ENCODE assay signal across 16 cellular contexts in the genomic region with DNA sequence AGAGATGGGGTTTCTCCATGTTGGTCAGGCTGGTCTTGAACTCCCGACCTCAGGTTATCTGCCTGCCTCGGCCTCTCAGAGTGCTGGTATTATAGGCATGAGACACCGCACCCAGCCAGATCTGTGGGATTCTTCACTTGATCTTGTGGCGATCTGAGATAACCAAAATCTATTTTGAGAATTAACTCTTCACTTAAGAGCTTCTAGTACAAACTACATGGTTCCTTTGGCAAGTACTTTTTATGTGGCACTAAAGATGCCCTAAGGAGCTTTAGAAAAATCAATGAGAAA. TPM values are rescaled to one million over a fixed set of nuclear protein-coding genes. Genes with fewer than 3 reads are reported as not detected.
DNase-seq lines count a peak whose midpoint lies in the region; ATAC-seq and TF ChIP-seq lines count a peak whose summit lies in the region.
"Had no signal": no experiment of that assay in that cellular context is flagged by ENCODE, and none has a peak within 500 bp of the region (broad histone marks: within the 10 kb centered on the region; RNA-seq: fewer than 3 reads in every experiment).

No MANE protein-coding gene starts in this region.

- H2AK5ac ChIP-seq in mesenchymal stem cell (ENCODE audit: low read length, severe bottlenecking), result no peak overlapping the region

- no peaks in the 10 kb centered on the region for H3K27me3 ChIP-seq in BLaER1
- H3K27me3 ChIP-seq in OCI-LY1 (ENCODE audit: insufficient read depth, low read length), result no peaks in the 10 kb centered on the region
- no peaks in the 10 kb centered on the region for H3K27me3 ChIP-seq in mesenchymal stem cell (ENCODE audit: control insufficient read depth in 1 of 2, insufficient read depth in 1 of 2, low read length in 2 of 2)
- H3K27me3 ChIP-seq in thyroid gland, result no peaks in the 10 kb centered on the region

- H3K9me2 ChIP-seq in OCI-LY1 (ENCODE audit: low read depth, low read length), result no peaks in the 10 kb centered on the region

- peaks cover 32% of the 10 kb centered on the region for H3K4me1 ChIP-seq in BLaER1
- H3K4me1 ChIP-seq in OCI-LY1 (ENCODE audit: insufficient read depth, low read length, severe bottlenecking), result peaks cover 24% of the 10 kb centered on the region
- H3K4me1 ChIP-seq in mesenchymal stem cell (ENCODE audit: control insufficient read depth, insufficient read depth, low read depth, low read length), result no peaks in the 10 kb centered on the region
- peaks cover 3 to 21% of the 10 kb centered on the region in 2 donors for H3K4me1 ChIP-seq in thyroid gland

- H3K4ac ChIP-seq in mesenchymal stem cell (ENCODE audit: low read depth in 1 of 2, low read length in 2 of 2), result no peak overlapping the region

- no peak overlapping the region for H3K23ac ChIP-seq in mesenchymal stem cell (ENCODE audit: low read length in 2 of 2)

- no peaks in the 10 kb centered on the region for H3K79me2 ChIP-seq in OCI-LY1 (ENCODE audit: insufficient read depth, low read length)

- H2BK15ac ChIP-seq in mesenchymal stem cell (ENCODE audit: low read depth, poor library complexity, severe bottlenecking), result no peak overlapping the region

- intact Hi-C loops in thyroid gland (cut with DNase I), result no loop called here

- no peak for TF ChIP-seq CTCF in OCI-LY1 (IDR thresholded peaks at IDR 0.05; ENCODE audit: low read length)
- TF ChIP-seq CTCF in thyroid gland (IDR thresholded peaks at IDR 0.05), result no peak

- DNase-seq in mesenchymal stem cell (no peak), thyroid gland (peak; percentile 53 to 58)
- DNase-seq in stimulated activated CD8-positive, alpha-beta memory T cell treated with anti-CD3 and anti-CD28 coated beads, Interleukin-4, amount 100 ng/mL, for 48 hours, result no peak
- DNase-seq: 8988T; AML-193; C1 segment of cervical spinal cord; Calu3; CD4-positive, alpha-beta T cell; DMS 273 treated with DMSO at 0.1 percent for 48 hours; GOT3; H9 had no signal

- no peak overlapping the region for H2AFZ ChIP-seq in OCI-LY1 (ENCODE audit: low read length)
- H2AFZ ChIP-seq in mesenchymal stem cell (ENCODE audit: low read depth, low read length), result no peak overlapping the region

- H3F3A ChIP-seq in OCI-LY1 (ENCODE audit: insufficient read depth, low read length), result no peaks in the 10 kb centered on the region

- H3K9ac ChIP-seq in BLaER1, result no peak overlapping the region
- no peak overlapping the region for H3K9ac ChIP-seq in OCI-LY1 (ENCODE audit: low read length)
- peak overlapping the region; percentile 63 for H3K9ac ChIP-seq in mesenchymal stem cell (ENCODE audit: low read length)

- no peaks in the 10 kb centered on the region for H3K79me1 ChIP-seq in mesenchymal stem cell (replicated peaks; ENCODE audit: low read length, poor library complexity, severe bottlenecking)

- TF ChIP-seq POLR2A in thyroid gland (IDR thresholded peaks at IDR 0.05), result no peak

- H2BK120ac ChIP-seq in mesenchymal stem cell (ENCODE audit: low read depth, low read length), result no peak overlapping the region

- no peak overlapping the region for H2BK12ac ChIP-seq in mesenchymal stem cell (ENCODE audit: low read length in 2 of 2)

- H3K27ac ChIP-seq in BLaER1, result no peak overlapping the region
- peak overlapping the region; percentile 80 for H3K27ac ChIP-seq in OCI-LY1 (ENCODE audit: low read depth, low read length, poor library complexity, severe bottlenecking)
- no peak overlapping the region for H3K27ac ChIP-seq in mesenchymal stem cell (ENCODE audit: low read length, poor library complexity, severe bottlenecking)
- H3K27ac ChIP-seq in thyroid gland, result no peak overlapping the region

- no peak for ATAC-seq in HG02870 (IDR thresholded peaks at IDR 0.05; ENCODE audit: unreplicated experiment)
- no peak for ATAC-seq in HG03354 (IDR thresholded peaks at IDR 0.05; ENCODE audit: poor library complexity, severe bottlenecking, unreplicated experiment)
- ATAC-seq: HepG2 had no signal

- no peak overlapping the region for H3K4me3 ChIP-seq in BLaER1
- H3K4me3 ChIP-seq in OCI-LY1 (ENCODE audit: low read depth, low read length, poor library complexity, severe bottlenecking), result no peak overlapping the region
- H3K4me3 ChIP-seq in mesenchymal stem cell (ENCODE audit: insufficient read depth in 1 of 2, low read depth in 1 of 2, low read length in 2 of 2), result no peak overlapping the region
- no peak overlapping the region for H3K4me3 ChIP-seq in thyroid gland (replicated peaks in 1 of 3)

- no peak overlapping the region for H4K91ac ChIP-seq in mesenchymal stem cell (ENCODE audit: low read length)

- peak overlapping the region; percentile 59 for H3K4me2 ChIP-seq in BLaER1
- H3K4me2 ChIP-seq in OCI-LY1 (ENCODE audit: low read length), result no peak overlapping the region
- no peak overlapping the region for H3K4me2 ChIP-seq in mesenchymal stem cell (ENCODE audit: low read length, poor library complexity, severe bottlenecking)

- no peaks in the 10 kb centered on the region for H4K20me1 ChIP-seq in BLaER1
- H4K20me1 ChIP-seq in OCI-LY1 (ENCODE audit: insufficient read depth, low read length), result no peaks in the 10 kb centered on the region

- H3K36me3 ChIP-seq in BLaER1 (peaks cover 13% of the 10 kb centered on the region), OCI-LY1 (ENCODE audit: insufficient read depth, low read length) (no peaks in the 10 kb centered on the region), mesenchymal stem cell (ENCODE audit: control insufficient read depth in 1 of 2, insufficient read depth in 2 of 2, low read depth in 1 of 2, low read length in 2 of 2) (no peaks in the 10 kb centered on the region), thyroid gland (no peaks in the 10 kb centered on the region)

- no peak overlapping the region for H3K14ac ChIP-seq in mesenchymal stem cell (ENCODE audit: low read length in 2 of 2)

- no peak overlapping the region for H4K8ac ChIP-seq in mesenchymal stem cell (ENCODE audit: low read length)

- H3K9me3 ChIP-seq in BLaER1, result peaks cover 68% of the 10 kb centered on the region
- H3K9me3 ChIP-seq in OCI-LY1 (ENCODE audit: low read length), result peaks cover 13% of the 10 kb centered on the region
- H3K9me3 ChIP-seq in mesenchymal stem cell (ENCODE audit: control insufficient read depth, low read length), result peaks cover 19% of the 10 kb centered on the region
- no peaks in the 10 kb centered on the region for H3K9me3 ChIP-seq in thyroid gland

- H3K18ac ChIP-seq in mesenchymal stem cell (ENCODE audit: low read depth in 1 of 2, low read length in 2 of 2), result no peak overlapping the region

- WGBS in mesenchymal stem cell, result 91% methylated on average over 3 of the region's 4 CpGs
- WGBS in thyroid gland, 2 donors, result 28 to 53% methylated on average over 4 of the region's 4 CpGs

- no peak overlapping the region for H2BK5ac ChIP-seq in mesenchymal stem cell (ENCODE audit: low read depth, low read length, poor library complexity, severe bottlenecking)

RNA-seq across cellular contexts. Expression of gene TFB1M, which starts 37.8 kb away (rescaled TPM):
- 69.5 TPM for polyA plus RNA-seq in mesenchymal stem cell (2013, experiment 1 of 2)
- 67.3 TPM for polyA plus RNA-seq in mesenchymal stem cell (2013, experiment 2 of 2)
- 10 to 100 TPM; 13.9 to 28.1 (median 21.2) TPM for total RNA-seq in thyroid gland

Comparison
In these comparisons a context has a peak if more than half of its experiments do, and no peak if none do; other contexts are left out.
1. DNase-seq: peak in thyroid gland (2 of 2); none in mesenchymal stem cell (single experiment) and stimulated activated CD8-positive, alpha-beta memory T cell treated with anti-CD3 and anti-CD28 coated beads, Interleukin-4, amount 100 ng/mL, for 48 hours (single experiment).